9 cellular contexts compared by ENCODE assay signal in the genomic region with DNA sequence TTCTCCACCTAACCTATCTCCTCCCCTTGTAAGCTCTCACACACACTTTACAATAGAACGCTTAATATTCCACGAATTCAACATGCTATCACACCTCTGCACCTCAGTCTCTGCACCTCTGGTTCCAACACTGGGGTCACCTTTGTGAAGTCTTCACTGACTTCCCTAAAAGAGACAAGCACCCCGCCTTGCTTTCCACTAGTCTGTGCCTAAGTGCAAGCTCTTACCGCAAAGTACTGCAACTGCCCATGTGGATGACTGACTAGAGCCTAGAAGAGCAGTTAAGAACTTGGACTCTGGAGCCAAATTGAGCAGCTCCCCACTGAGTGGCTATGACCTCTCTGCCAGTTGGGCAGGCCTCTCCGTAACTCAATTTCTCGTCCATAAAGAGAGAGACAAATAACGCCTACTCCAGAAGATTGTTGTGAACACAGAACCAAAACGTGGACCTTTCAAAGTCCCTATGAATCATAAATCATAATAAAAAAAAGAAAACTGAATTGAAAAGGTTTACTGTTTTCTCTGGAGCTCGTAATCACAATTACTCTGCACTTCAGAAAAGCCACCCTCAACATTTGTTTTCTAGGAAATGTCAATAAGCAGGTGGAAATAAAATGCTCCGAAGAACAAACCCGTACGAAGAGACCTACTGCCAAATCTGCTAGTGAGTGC. TPM values are rescaled to one million over a fixed set of nuclear protein-coding genes. Genes with fewer than 3 reads are reported as not detected.
DNase-seq lines count a peak whose midpoint lies in the region; ATAC-seq, FAIRE-seq and TF ChIP-seq lines count a peak whose summit lies in the region.
"Had no signal": no experiment of that assay in that cellular context is flagged by ENCODE, and none has a peak within 500 bp of the region (broad histone marks: within the 10 kb centered on the region; RNA-seq: fewer than 3 reads in every experiment).

No MANE protein-coding gene starts in this region.

- peaks cover 25% of the 10 kb centered on the region for H3K4me1 ChIP-seq in effector memory CD4-positive, alpha-beta T cell (ENCODE audit: control insufficient read depth, insufficient read depth, low read length, poor library complexity, severe bottlenecking)
- H3K4me1 ChIP-seq in mesodermal cell (ENCODE audit: control insufficient read depth, insufficient read depth, low read length, poor library complexity, severe bottlenecking) (peaks cover 8% of the 10 kb centered on the region), uterus (no peaks in the 10 kb centered on the region)

- TF ChIP-seq POLR2A in uterus (IDR thresholded peaks at IDR 0.05), result no peak

- H3K27ac ChIP-seq in effector memory CD4-positive, alpha-beta T cell (ENCODE audit: insufficient read depth, low read length, poor library complexity, severe bottlenecking), result peak overlapping the region; percentile 90
- H3K27ac ChIP-seq in mesodermal cell (ENCODE audit: low read depth, low read length, severe bottlenecking) (no peak overlapping the region), uterus (peak overlapping the region; percentile 94 to 97)

- peak overlapping the region; percentile 87 for H3K4me3 ChIP-seq in effector memory CD4-positive, alpha-beta T cell (ENCODE audit: insufficient read depth, low read depth, low read length, poor library complexity, severe bottlenecking)
- H3K4me3 ChIP-seq in mesodermal cell (ENCODE audit: extremely low read depth, insufficient read depth, low read length, poor library complexity, severe bottlenecking), result peak overlapping the region; percentile 94
- H3K4me3 ChIP-seq in uterus, result peak overlapping the region; percentile 83 to 84

- no peaks in the 10 kb centered on the region for H3K27me3 ChIP-seq in effector memory CD4-positive, alpha-beta T cell (replicated peaks; ENCODE audit: control insufficient read depth, insufficient read depth, low read length, poor library complexity, severe bottlenecking)
- no peaks in the 10 kb centered on the region for H3K27me3 ChIP-seq in uterus

- intact Hi-C loops in Right ventricle myocardium inferior (cut with DNase I), result loop anchor here (5.0 kb wide), 1 partner anchor 44 kb away; no protein-coding TSS in a partner anchor
- intact Hi-C loops in cardiac septum (cut with DNase I), result loop anchor here (5.0 kb wide), 1 partner anchor 94 kb away; no protein-coding TSS in a partner anchor
- intact Hi-C loops in uterus (cut with DNase I; ENCODE audit: low total_unique reads), result no loop called here

- H3K9me3 ChIP-seq in effector memory CD4-positive, alpha-beta T cell (ENCODE audit: control insufficient read depth, low read length), result no peaks in the 10 kb centered on the region
- H3K9me3 ChIP-seq in mesodermal cell (ENCODE audit: control insufficient read depth, low read length), result no peaks in the 10 kb centered on the region
- no peaks in the 10 kb centered on the region for H3K9me3 ChIP-seq in uterus

- TF ChIP-seq CTCF in uterus (IDR thresholded peaks at IDR 0.05), result no peak

- H3K36me3 ChIP-seq in effector memory CD4-positive, alpha-beta T cell (ENCODE audit: control insufficient read depth, insufficient read depth, low read length), result no peaks in the 10 kb centered on the region
- H3K36me3 ChIP-seq in mesodermal cell (ENCODE audit: control insufficient read depth, insufficient read depth, low read length) (peaks cover 15% of the 10 kb centered on the region), uterus (no peaks in the 10 kb centered on the region)

- 63 to 80% methylated on average over 5 to 8 of the region's 12 CpGs for WGBS in mesodermal cell (ENCODE audit: insufficient coverage in 2 of 2), 2 experiments

- DNase-seq in Right ventricle myocardium inferior (ENCODE audit: missing footprints), result no peak
- DNase-seq in cardiac septum (ENCODE audit: low spot score), result no peak
- DNase-seq in RPMI8226, result peak; percentile 44
- no peak for DNase-seq in effector memory CD4-positive, alpha-beta T cell
- DNase-seq in uterus, result no peak
- no peak for DNase-seq in urothelium cell line (ENCODE audit: low spot score)

- no peak for FAIRE-seq in urothelium cell line (lab: Jason Lieb, UNC)
- FAIRE-seq: islet of Langerhans had no signal

- peak; percentile 59 for ATAC-seq in Right ventricle myocardium inferior
- no peak for ATAC-seq in GM21619 (IDR thresholded peaks at IDR 0.05; ENCODE audit: unreplicated experiment)

RNA-seq across cellular contexts. Expression of a gene that starts 1.2 kb away (rescaled TPM):
- 103 TPM for total RNA-seq in Right ventricle myocardium inferior
- total RNA-seq in cardiac septum, result 60.1 TPM
- polyA plus RNA-seq in mesodermal cell (2013, experiment 1 of 2), result 62.2 TPM
- polyA plus RNA-seq in mesodermal cell (2013, experiment 2 of 2), result 59.5 TPM
- total RNA-seq in uterus, result 100 to 1,000 TPM in 2 of 4 donors, 10 to 100 TPM in 2; 53.5 to 122 (median 94.9) TPM

RNA-seq across cellular contexts. Expression of a gene that starts 44.5 kb away (rescaled TPM):
- total RNA-seq in Right ventricle myocardium inferior (not detected), cardiac septum (0.11 TPM), uterus (not detected)
- polyA plus RNA-seq in mesodermal cell (2013, experiment 1 of 2), result not detected
- polyA plus RNA-seq in mesodermal cell (2013, experiment 2 of 2), result not detected
